ENCODE assay signal across 10 cellular contexts in genomic region chr2:173991857-173992588, GRCh38. TPM values are rescaled to one million over a fixed set of nuclear protein-coding genes. Genes with fewer than 3 reads are reported as not detected.
DNase-seq lines count a peak whose midpoint lies in the region; ATAC-seq and TF ChIP-seq lines count a peak whose summit lies in the region.
"Had no signal": no experiment of that assay in that cellular context is flagged by ENCODE, and none has a peak within 500 bp of the region (broad histone marks: within the 10 kb centered on the region; RNA-seq: fewer than 3 reads in every experiment).

No MANE protein-coding gene starts in this region.

- H3K79me2 ChIP-seq in fibroblast of lung (ENCODE audit: control insufficient read depth, insufficient read depth, low read length), result no peaks in the 10 kb centered on the region

- H3K27ac ChIP-seq in fibroblast of lung (ENCODE audit: insufficient read depth, low read length), result no peak overlapping the region

- H3K9me3 ChIP-seq in fibroblast of lung (ENCODE audit: control insufficient read depth, insufficient read depth, low read depth, low read length), result no peaks in the 10 kb centered on the region

- H3K4me3 ChIP-seq in AG10803 (ENCODE audit: low read length) (no peak overlapping the region), fibroblast of lung (replicated peaks in 1 of 4; ENCODE audit: control extremely low read depth in 1 of 4, insufficient read depth in 1 of 4, low read depth in 3 of 4, low read length in 4 of 4) (no peak overlapping the region)

- ATAC-seq in omental fat pad (ENCODE audit: low FRiP score) (peak; percentile 66), GM18907 (IDR thresholded peaks at IDR 0.05; ENCODE audit: unreplicated experiment) (no peak)

- no peak for TF ChIP-seq CTCF in AG10803 (conservative IDR thresholded peaks at IDR 0.05; ENCODE audit: low read length)
- no peak for TF ChIP-seq CTCF in fibroblast of lung (conservative IDR thresholded peaks at IDR 0.05 in 1 of 2, IDR thresholded peaks at IDR 0.05 in 1 of 2; ENCODE audit: low read depth in 1 of 2, low read length in 2 of 2)
- no peak for TF ChIP-seq CTCF in omental fat pad (IDR thresholded peaks at IDR 0.05)

- H3K36me3 ChIP-seq in fibroblast of lung (ENCODE audit: control insufficient read depth, insufficient read depth, low read length), result no peaks in the 10 kb centered on the region

- H3K27me3 ChIP-seq in fibroblast of lung (ENCODE audit: control insufficient read depth, insufficient read depth, low read length), result peaks cover 7% of the 10 kb centered on the region

- no peak overlapping the region for H2AFZ ChIP-seq in fibroblast of lung (ENCODE audit: low read length)

- H3K9ac ChIP-seq in fibroblast of lung (ENCODE audit: insufficient read depth, low read length), result no peak overlapping the region

- peaks cover 11% of the 10 kb centered on the region for H3K4me1 ChIP-seq in fibroblast of lung (ENCODE audit: control insufficient read depth, extremely low read depth, insufficient read depth, low read length)

- no peaks in the 10 kb centered on the region for H4K20me1 ChIP-seq in fibroblast of lung (ENCODE audit: control insufficient read depth, extremely low read depth, insufficient read depth, low read length)

- H3K4me2 ChIP-seq in fibroblast of lung (ENCODE audit: extremely low read depth, insufficient read depth, low read length), result no peak overlapping the region

- peak; percentile 77 for DNase-seq in AG10803 (ENCODE audit: low read depth)
- DNase-seq in NCI-H446 treated with DMSO at 0.1 percent for 48 hours (lab: John Stamatoyannopoulos, UW), result peak; percentile 72
- DNase-seq in fibroblast of lung (ENCODE audit: low read depth in 2 of 2), result peak; percentile 44 to 69
- DNase-seq in omental fat pad (ENCODE audit: low spot score), result no peak
- DNase-seq in dedifferentiated amniotic fluid mesenchymal stem cell (ENCODE audit: extremely low spot score), result no peak
- DNase-seq in NCI-H1436 (lab: John Stamatoyannopoulos, UW), result no peak
- DNase-seq in glomerular visceral epithelial cell (ENCODE audit: extremely low spot score), result no peak
- DNase-seq: AML-193, NCI-H1930 had no signal

RNA-seq across cellular contexts. Expression of gene SP3, which starts 26.9 kb away (rescaled TPM):
- 124 and 125 TPM in 2 replicates for total RNA-seq in fibroblast of lung
- 52.2 and 64.1 TPM in 2 replicates for polyA plus RNA-seq in fibroblast of lung
- polyA plus RNA-seq in fibroblast of lung (2012), result 33.3 and 34.4 TPM in 2 replicates
- 36.7 and 44.8 TPM in 2 replicates for polyA minus RNA-seq in fibroblast of lung (ENCODE audit: low replicate concordance)
- total RNA-seq in omental fat pad, result 100 to 1,000 TPM in 1 of 4 donors, 10 to 100 TPM in 3; 69.3 to 175 (median 82.9) TPM

Comparison
In these comparisons a context has a peak if more than half of its experiments do, and no peak if none do; other contexts are left out.
1. DNase-seq: peak in AG10803 (single experiment), NCI-H446 treated with DMSO at 0.1 percent for 48 hours (single experiment) and fibroblast of lung (2 of 2); none in omental fat pad (single experiment), dedifferentiated amniotic fluid mesenchymal stem cell (single experiment), NCI-H1436 (single experiment) and glomerular visceral epithelial cell (single experiment).